8 cellular contexts compared by ENCODE assay signal in genomic region chrX:13689519-13690211, GRCh38. TPM values are rescaled to one million over a fixed set of nuclear protein-coding genes. Genes with fewer than 3 reads are reported as not detected.
DNase-seq lines count a peak whose midpoint lies in the region; ATAC-seq and TF ChIP-seq lines count a peak whose summit lies in the region.

No MANE protein-coding gene starts in this region.

- no peaks in the 10 kb centered on the region for H3K27me3 ChIP-seq in gastrocnemius medialis

- peak overlapping the region; percentile 91 for H3K27ac Mint-ChIP-seq in HFFc6
- peak overlapping the region; percentile 89 for H3K27ac Mint-ChIP-seq in activated B cell treated with CpG ODN at 0.5 μM for 24 hours
- peak overlapping the region; percentile 81 for H3K27ac Mint-ChIP-seq in glutamatergic neuron (ENCODE audit: unreplicated experiment)

- H3K36me3 ChIP-seq in gastrocnemius medialis, result no peaks in the 10 kb centered on the region

- CTCF ChIA-PET in activated B cell treated with CpG ODN at 0.5 μM for 24 hours (lab: Charles Lee), result interaction anchor here (0.8 kb wide), 1 partner anchor 68 kb away, joined by 3 read pairs; no protein-coding TSS in a partner anchor

- H3K9me3 Mint-ChIP-seq in HFFc6 (no peaks in the 10 kb centered on the region), activated B cell treated with CpG ODN at 0.5 μM for 24 hours (no peaks in the 10 kb centered on the region), glutamatergic neuron (ENCODE audit: unreplicated experiment) (peaks cover 3% of the 10 kb centered on the region)

- ATAC-seq in activated B cell treated with CpG ODN at 0.5 μM for 24 hours (ENCODE audit: low read depth) (no peak), gastrocnemius medialis (no peak), GM19452 (IDR thresholded peaks at IDR 0.05; ENCODE audit: unreplicated experiment) (no peak), GM19397 (IDR thresholded peaks at IDR 0.05; ENCODE audit: unreplicated experiment) (no peak), HG03025 (IDR thresholded peaks at IDR 0.05; ENCODE audit: low FRiP score, unreplicated experiment) (no peak)

- H3K36me3 Mint-ChIP-seq in HFFc6 (ENCODE audit: low read depth) (no peaks in the 10 kb centered on the region), activated B cell treated with CpG ODN at 0.5 μM for 24 hours (ENCODE audit: low read depth) (peaks cover 7% of the 10 kb centered on the region), glutamatergic neuron (ENCODE audit: unreplicated experiment) (no peaks in the 10 kb centered on the region)

- no peaks in the 10 kb centered on the region for H3K9me3 ChIP-seq in gastrocnemius medialis

- DNase-seq in CD1c-positive myeloid dendritic cell (ENCODE audit: extremely low spot score) (peak; percentile 49), HFFc6 (no peak), activated B cell treated with CpG ODN at 0.5 μM for 24 hours (no peak), glutamatergic neuron (no peak), gastrocnemius medialis (no peak)

- POLR2A ChIA-PET in activated B cell treated with CpG ODN at 0.5 μM for 24 hours (lab: Charles Lee), result interaction anchor here (0.7 to 6.2 kb wide), 7 partner anchors 13 to 47 kb away, joined by 3 to 55 read pairs (median 8); partner anchors contain the start of genes OFD1, TCEANC and TRAPPC2

- no peak for TF ChIP-seq POLR2A in gastrocnemius medialis (IDR thresholded peaks at IDR 0.05)

- intact Hi-C loops in activated B cell treated with CpG ODN at 0.5 μM for 24 hours (cut with micrococcal nuclease), result loop anchor here (1.0 kb wide), 2 partner anchors 8 to 31 kb away; no protein-coding TSS in a partner anchor
- intact Hi-C loops in gastrocnemius medialis (cut with DNase I; ENCODE audit: low total_unique reads), result loop anchor here (1.0 to 2.0 kb wide), 2 partner anchors 37 to 46 kb away; partner anchors contain the start of gene TCEANC

- H3K4me3 ChIP-seq in gastrocnemius medialis, result peak overlapping the region; percentile 71 to 82 (median 74)

- peak overlapping the region; percentile 91 to 98 (median 94) for H3K27ac ChIP-seq in gastrocnemius medialis

- TF ChIP-seq CTCF in HFFc6 (IDR thresholded peaks at IDR 0.05) (no peak), activated B cell treated with CpG ODN at 0.5 μM for 24 hours (IDR thresholded peaks at IDR 0.05) (no peak), glutamatergic neuron (IDR thresholded peaks at IDR 0.05; ENCODE audit: partially characterized antibody, unreplicated experiment) (no peak), gastrocnemius medialis (IDR thresholded peaks at IDR 0.05 in 4 of 5, conservative IDR thresholded peaks at IDR 0.05 in 1 of 5) (no peak)

- in situ Hi-C loops in gastrocnemius medialis (cut with MboI; ENCODE audit: low sequenced_read_pairs in 4 of 4), result no loop called here

- H3K4me3 Mint-ChIP-seq in HFFc6, result peak overlapping the region; percentile 91
- peak overlapping the region; percentile 91 for H3K4me3 Mint-ChIP-seq in activated B cell treated with CpG ODN at 0.5 μM for 24 hours
- H3K4me3 Mint-ChIP-seq in glutamatergic neuron (ENCODE audit: unreplicated experiment), result peak overlapping the region; percentile 87

- H3K4me1 Mint-ChIP-seq in HFFc6 (ENCODE audit: low read depth) (peaks cover 57% of the 10 kb centered on the region), activated B cell treated with CpG ODN at 0.5 μM for 24 hours (peaks cover 66% of the 10 kb centered on the region), glutamatergic neuron (ENCODE audit: low read depth, unreplicated experiment) (peaks cover 11% of the 10 kb centered on the region)

- H3K4me1 ChIP-seq in gastrocnemius medialis, result peaks cover 29 to 35% of the 10 kb centered on the region in 2 donors

- peaks cover 1% of the 10 kb centered on the region; the same call in 1 of the 2 replicates for H3K27me3 Mint-ChIP-seq in HFFc6 (ENCODE audit: insufficient read depth)
- H3K27me3 Mint-ChIP-seq in activated B cell treated with CpG ODN at 0.5 μM for 24 hours, result no peaks in the 10 kb centered on the region
- H3K27me3 Mint-ChIP-seq in glutamatergic neuron (ENCODE audit: unreplicated experiment), result no peaks in the 10 kb centered on the region

RNA-seq across cellular contexts. Expression of gene RAB9A, which starts 0.7 kb away (rescaled TPM):
- 10 to 100 TPM; 13.5 to 18.3 (median 15.1) TPM for total RNA-seq in HFFc6 (2021; fragmentation: NEBNext Ultra II Directional; extraction: Animal tissue kit (Norgen Biotek cat#: 25700))
- total RNA-seq in activated B cell treated with CpG ODN at 0.5 μM for 24 hours, result 26.1 and 27.7 TPM in 2 replicates
- total RNA-seq in glutamatergic neuron (ENCODE audit: unreplicated experiment), result 14.2 TPM
- total RNA-seq in gastrocnemius medialis, result 10 to 100 TPM; 15.0 to 21.7 (median 18.5) TPM

RNA-seq across cellular contexts. Expression of gene TCEANC, which starts 36.7 kb away (rescaled TPM):
- total RNA-seq in HFFc6 (2021; fragmentation: NEBNext Ultra II Directional; extraction: Animal tissue kit (Norgen Biotek cat#: 25700)), result 1 to 10 TPM in 5 of 6 experiments, under 1 TPM in 1; 0.99 to 1.7 (median 1.1) TPM
- total RNA-seq in activated B cell treated with CpG ODN at 0.5 μM for 24 hours (5.1 and 5.9 TPM in 2 replicates), glutamatergic neuron (ENCODE audit: unreplicated experiment) (6.3 TPM), gastrocnemius medialis (1 to 10 TPM; 2.9 to 4.1 (median 3.3) TPM)

RNA-seq across cellular contexts. Expression of gene TRAPPC2, which starts 44.8 kb away (rescaled TPM):
- 10 to 100 TPM in 4 of 6 experiments, 1 to 10 TPM in 2; 9.2 to 13.8 (median 10.2) TPM for total RNA-seq in HFFc6 (2021; fragmentation: NEBNext Ultra II Directional; extraction: Animal tissue kit (Norgen Biotek cat#: 25700))
- 24.7 and 26.7 TPM in 2 replicates for total RNA-seq in activated B cell treated with CpG ODN at 0.5 μM for 24 hours
- total RNA-seq in glutamatergic neuron (ENCODE audit: unreplicated experiment), result 25.8 TPM
- total RNA-seq in gastrocnemius medialis, result 1 to 10 TPM; 1.4 to 4.3 (median 2.9) TPM

RNA-seq across cellular contexts. Expression of gene OFD1, which starts 44.9 kb away (rescaled TPM):
- 10 to 100 TPM in 3 of 6 experiments, 1 to 10 TPM in 3; 9.1 to 11.0 (median 10.1) TPM for total RNA-seq in HFFc6 (2021; fragmentation: NEBNext Ultra II Directional; extraction: Animal tissue kit (Norgen Biotek cat#: 25700))
- total RNA-seq in activated B cell treated with CpG ODN at 0.5 μM for 24 hours, result 57.3 and 61.4 TPM in 2 replicates
- 28.5 TPM for total RNA-seq in glutamatergic neuron (ENCODE audit: unreplicated experiment)
- 1 to 10 TPM; 2.8 to 8.0 (median 7.0) TPM for total RNA-seq in gastrocnemius medialis
